ENCODE assay signal across 8 cellular contexts in the genomic region with DNA sequence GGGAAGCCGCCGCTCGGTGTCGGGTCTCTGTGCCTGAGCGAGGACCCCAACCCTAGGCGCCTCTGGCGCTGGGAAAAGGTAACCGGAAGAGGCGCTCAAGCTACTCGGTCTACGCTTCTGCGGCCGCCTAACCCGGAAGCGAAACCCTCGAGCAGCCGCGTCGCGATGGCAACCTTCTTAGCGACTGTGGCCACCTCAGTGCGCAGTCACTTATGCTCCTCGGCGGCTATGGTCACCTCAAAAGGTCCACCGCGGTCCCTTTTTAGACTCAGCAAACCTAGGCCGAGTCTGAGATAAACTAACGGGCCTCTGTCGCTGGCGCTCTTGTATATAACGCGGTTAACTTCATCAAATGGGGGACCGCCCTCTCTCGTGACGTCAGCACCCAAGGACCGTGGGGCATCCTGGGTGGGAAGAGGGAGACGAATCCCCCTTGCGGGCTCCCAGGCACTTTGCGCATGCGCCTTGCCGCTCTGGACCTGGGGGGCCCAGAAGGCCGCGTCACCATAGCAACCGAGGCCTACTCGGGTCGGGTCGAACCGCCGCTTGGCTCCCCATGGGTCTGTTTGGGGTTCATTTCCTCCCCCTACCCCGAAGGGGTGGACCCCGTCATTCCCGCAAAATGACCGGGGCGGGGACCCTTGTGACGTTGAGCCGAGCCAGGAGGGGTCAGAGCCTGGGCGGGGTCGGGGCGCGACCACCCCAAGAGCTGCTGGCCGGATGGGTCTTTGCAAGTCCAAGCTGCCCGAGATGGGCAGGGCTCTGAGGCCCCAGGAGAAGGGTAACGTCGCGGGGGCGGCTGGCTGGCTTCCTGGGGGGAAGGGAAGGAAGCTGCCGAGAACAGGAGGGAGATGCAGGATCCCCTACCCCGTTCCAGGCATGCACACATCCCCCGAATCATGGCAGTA. TPM values are rescaled to one million over a fixed set of nuclear protein-coding genes. Genes with fewer than 3 reads are reported as not detected.
DNase-seq lines count a peak whose midpoint lies in the region; ATAC-seq, FAIRE-seq and TF ChIP-seq lines count a peak whose summit lies in the region.

A gene with protein sequence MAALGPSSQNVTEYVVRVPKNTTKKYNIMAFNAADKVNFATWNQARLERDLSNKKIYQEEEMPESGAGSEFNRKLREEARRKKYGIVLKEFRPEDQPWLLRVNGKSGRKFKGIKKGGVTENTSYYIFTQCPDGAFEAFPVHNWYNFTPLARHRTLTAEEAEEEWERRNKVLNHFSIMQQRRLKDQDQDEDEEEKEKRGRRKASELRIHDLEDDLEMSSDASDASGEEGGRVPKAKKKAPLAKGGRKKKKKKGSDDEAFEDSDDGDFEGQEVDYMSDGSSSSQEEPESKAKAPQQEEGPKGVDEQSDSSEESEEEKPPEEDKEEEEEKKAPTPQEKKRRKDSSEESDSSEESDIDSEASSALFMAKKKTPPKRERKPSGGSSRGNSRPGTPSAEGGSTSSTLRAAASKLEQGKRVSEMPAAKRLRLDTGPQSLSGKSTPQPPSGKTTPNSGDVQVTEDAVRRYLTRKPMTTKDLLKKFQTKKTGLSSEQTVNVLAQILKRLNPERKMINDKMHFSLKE (minus strand): TSS at position 91 of the 908 bp plus-strand sequence. CDS start 169 bp downstream, outside the sequence.

- H3K9me3 ChIP-seq in right cardiac atrium (ENCODE audit: control insufficient read depth, low read length) (no peaks in the 10 kb centered on the region), vagina (no peaks in the 10 kb centered on the region)

- under 1% methylated on average over 69 of the region's 69 CpGs for WGBS in right cardiac atrium

- intact Hi-C loops in T-helper 2 cell treated with Interferon-gamma antibody and Interleukin-4, amounts not matched to agents 100 ng/mL and 5 ng/mL, for 36 hours (cut with micrococcal nuclease): loop anchor here (1.0 kb wide), 5 partner anchors 20 to 113 kb away; a partner anchor contains a TSS
- intact Hi-C loops in right cardiac atrium (cut with DNase I) (no loop called here), vagina (cut with DNase I) (no loop called here)

- TF ChIP-seq CTCF in vagina (IDR thresholded peaks at IDR 0.05): peak in 1 of 3 experiments; percentile 3

- H3K4me3 ChIP-seq in right cardiac atrium (ENCODE audit: low read length): peak within 1 kb of the TSS; percentile 76
- H3K4me3 ChIP-seq in vagina: peak within 1 kb of the TSS; percentile 57 to 79

- peak; percentile 63; the same call in 1 of the 2 replicates for TF ChIP-seq POLR2A in GM12892 (IDR thresholded peaks at IDR 0.05; ENCODE audit: low read depth, low read length)
- no peak for TF ChIP-seq POLR2A in vagina (IDR thresholded peaks at IDR 0.05)

- FAIRE-seq in GM12892 (lab: Jason Lieb, UNC): peak; percentile 99

- DNase-seq in GM12892 (ENCODE audit: insufficient read length): peak; percentile 93
- peak; percentile 14 for DNase-seq in NCI-H187 treated with DMSO at 0.1 percent for 48 hours (lab: John Stamatoyannopoulos, UW)
- DNase-seq in anterior cingulate cortex (lab: John Stamatoyannopoulos, UW): peak; percentile 70 to 98 (median 94)
- DNase-seq in right cardiac atrium: peak; percentile 99
- DNase-seq in putamen (ENCODE audit: low spot score): peak; percentile 97
- peak in 1 of 2 donors; percentile 95 for DNase-seq in vagina (ENCODE audit: extremely low spot score in 2 of 2)

- H3K27me3 ChIP-seq in right cardiac atrium (ENCODE audit: control insufficient read depth, insufficient read depth) (no peaks in the 10 kb centered on the region), vagina (no peaks in the 10 kb centered on the region)

- H3K27ac ChIP-seq in right cardiac atrium (ENCODE audit: low read length) (peak within 1 kb of the TSS; percentile 61), vagina (peak within 1 kb of the TSS; percentile 77)

- peaks cover 0 to 19% of the 10 kb centered on the region in 2 donors for H3K36me3 ChIP-seq in vagina

- H3K4me1 ChIP-seq in right cardiac atrium (ENCODE audit: control insufficient read depth, insufficient read depth, low read length) (peaks cover 4% of the 10 kb centered on the region), vagina (peaks cover 20% of the 10 kb centered on the region)

- ATAC-seq in HG02884 (IDR thresholded peaks at IDR 0.05; ENCODE audit: unreplicated experiment): peak; percentile 75
- peak; percentile 94 to 96 for ATAC-seq in right cardiac atrium

RNA-seq across cellular contexts. Expression of the gene that starts here (rescaled TPM):
- polyA plus RNA-seq in GM12892 (2012; ENCODE audit: missing spikeins): 31.4 TPM
- total RNA-seq in T-helper 2 cell treated with Interferon-gamma antibody and Interleukin-4, amounts not matched to agents 100 ng/mL and 5 ng/mL, for 36 hours: 60.9 and 63.2 TPM in 2 replicates
- total RNA-seq in right cardiac atrium (10 to 100 TPM; 30.8 to 39.8 (median 34.3) TPM), vagina (52.8 TPM)
- 33.8 TPM for polyA plus RNA-seq in right cardiac atrium
